ENCODE assay signal across 9 cellular contexts in genomic region chr16:13957197-13958078, GRCh38. TPM values are rescaled to one million over a fixed set of nuclear protein-coding genes. Genes with fewer than 3 reads are reported as not detected.
A peak's percentile ranks its signal among the peaks of the same experiment; 100 is the strongest.
DNase-seq lines count a peak whose midpoint lies in the region; ATAC-seq, FAIRE-seq and TF ChIP-seq lines count a peak whose summit lies in the region.
"Had no signal": no experiment of that assay in that cellular context is flagged by ENCODE, and none has a peak within 500 bp of the region (broad histone marks: within the 10 kb centered on the region; RNA-seq: fewer than 3 reads in every experiment).

No MANE protein-coding gene starts in this region.

- H3K36me3 ChIP-seq in SJCRH30 = no peaks in the 10 kb centered on the region
- no peaks in the 10 kb centered on the region for H3K36me3 ChIP-seq in H1 (ENCODE audit: control insufficient read depth in 2 of 4, insufficient read depth in 4 of 4, low read length in 3 of 4)
- H3K36me3 ChIP-seq in mucosa of descending colon (ENCODE audit: low read depth) = no peaks in the 10 kb centered on the region
- H3K36me3 ChIP-seq in urinary bladder (ENCODE audit: insufficient read depth) = no peaks in the 10 kb centered on the region
- H3K36me3 ChIP-seq: neutrophil had no signal

- CTCF ChIA-PET in H1 (lab: Charles Lee; ENCODE audit: partially characterized antibody) = interaction anchor here (1.0 to 2.8 kb wide), 5 partner anchors 11 to 38 kb away, joined by 3 to 9 read pairs (median 3); partner anchors contain the start of gene ERCC4

- H2BK12ac ChIP-seq in H1 (ENCODE audit: low read depth, low read length) = no peak overlapping the region

- H4K20me1 ChIP-seq in H1 (replicated peaks in 1 of 2; ENCODE audit: control insufficient read depth in 1 of 2, insufficient read depth in 2 of 2, low read length in 2 of 2) = no peaks in the 10 kb centered on the region

- H4K8ac ChIP-seq in H1 (ENCODE audit: extremely low read depth, insufficient read depth, low read length) = no peak overlapping the region

- 82% methylated on average over 14 of the region's 14 CpGs; no CpG with 5 or more reads in 1 of the 2 experiments for WGBS in H1 (ENCODE audit: extremely low coverage in 1 of 2, insufficient coverage in 1 of 2, insufficient read length in 1 of 2, insufficient replicate concordance in 2 of 2, low coverage in 1 of 2, low lambda C conversion rate in 2 of 2, missing lambda C conversion rate in 1 of 2), 2 experiments
- 16% methylated on average over 14 of the region's 14 CpGs for WGBS in urinary bladder

- H2BK15ac ChIP-seq in H1 (ENCODE audit: low read length) = no peak overlapping the region

- intact Hi-C loops in mucosa of descending colon (cut with DNase I, micrococcal nuclease) = no loop called here

- peak; percentile 42 for DNase-seq in activated CD4-positive, alpha-beta T cell treated with anti-CD3 and anti-CD28 coated beads for 48 hours
- no peak for DNase-seq in activated CD4-positive, alpha-beta T cell treated with anti-CD3 and anti-CD28 coated beads, Interleukin-2, amount 50 U/mL, for 1 hour
- DNase-seq in SJCRH30 (peak; percentile 90 to 93), H1 (ENCODE audit: low read depth in 1 of 2, low spot score in 2 of 2) (no peak), mucosa of descending colon (peak; percentile 55 to 77 (median 58))

- no peaks in the 10 kb centered on the region for H3K79me2 ChIP-seq in H1 (ENCODE audit: control insufficient read depth in 1 of 2, insufficient read depth in 2 of 2, low read length in 2 of 2)

- POLR2A ChIA-PET in H1 (lab: Charles Lee; ENCODE audit: partially characterized antibody) = no interaction called here

- no peak overlapping the region for H3K4me2 ChIP-seq in H1 (ENCODE audit: insufficient read depth in 1 of 2, low read depth in 2 of 2, low read length in 2 of 2)

- peak overlapping the region; percentile 93 for H3K27ac ChIP-seq in SJCRH30
- no peak overlapping the region for H3K27ac ChIP-seq in H1 (ENCODE audit: low read depth, low read length)
- H3K27ac ChIP-seq in urinary bladder (ENCODE audit: low read depth) = peak overlapping the region; percentile 65
- H3K27ac ChIP-seq: neutrophil had no signal

- no peak overlapping the region for H3K14ac ChIP-seq in H1 (ENCODE audit: insufficient read length)

- TF ChIP-seq EP300 in Ishikawa (IDR thresholded peaks at IDR 0.05; ENCODE audit: borderline replicate concordance) (no peak), H1 (IDR thresholded peaks at IDR 0.05; ENCODE audit: borderline replicate concordance in 1 of 2, low read depth in 2 of 2, low read length in 2 of 2) (no peak)

- H2BK120ac ChIP-seq in H1 (replicated peaks; ENCODE audit: low read depth, low read length) = no peak overlapping the region

- H3K4ac ChIP-seq in H1 (replicated peaks; ENCODE audit: insufficient read length, low read depth, low read length) = no peak overlapping the region

- no peak overlapping the region for H3K23ac ChIP-seq in H1 (ENCODE audit: insufficient read length)

- H3K56ac ChIP-seq in H1 (replicated peaks; ENCODE audit: insufficient read length, low read depth, low read length) = no peak overlapping the region

- H3K4me3 ChIP-seq in SJCRH30 (peak overlapping the region; percentile 53), H1 (ENCODE audit: extremely low read depth in 1 of 4, insufficient read depth in 2 of 4, low read depth in 3 of 4, low read length in 4 of 4) (no peak overlapping the region), mucosa of descending colon (peak overlapping the region; percentile 7), urinary bladder (ENCODE audit: low read depth, low read length) (peak overlapping the region; percentile 22)

- H3K9me3 ChIP-seq in SJCRH30 (replicated peaks) = no peaks in the 10 kb centered on the region
- no peaks in the 10 kb centered on the region for H3K9me3 ChIP-seq in H1 (ENCODE audit: insufficient read depth in 2 of 2, low read depth in 1 of 2, low read length in 1 of 2)
- H3K9me3 ChIP-seq in mucosa of descending colon = no peaks in the 10 kb centered on the region
- H3K9me3 ChIP-seq: neutrophil had no signal

- FAIRE-seq in H1 (lab: Jason Lieb, UNC) = no peak

- H3K23me2 ChIP-seq in H1 (ENCODE audit: low read depth, low read length) = no peaks in the 10 kb centered on the region; the same call in 1 of the 2 replicates

- no peak overlapping the region for H2BK20ac ChIP-seq in H1 (ENCODE audit: low read length)

- no peak overlapping the region for H4K5ac ChIP-seq in H1 (ENCODE audit: insufficient read length, low read depth, low read length)

- peaks cover 30% of the 10 kb centered on the region for H3K4me1 ChIP-seq in SJCRH30
- peaks cover 0 to 6% (median 3%) of the 10 kb centered on the region in 4 experiments; a peak in 5 of 7 replicates for H3K4me1 ChIP-seq in H1 (replicated peaks in 1 of 4; ENCODE audit: control insufficient read depth in 3 of 4, insufficient read depth in 4 of 4, low read length in 3 of 4)
- peaks cover 8% of the 10 kb centered on the region for H3K4me1 ChIP-seq in mucosa of descending colon (ENCODE audit: low read depth)
- no peaks in the 10 kb centered on the region for H3K4me1 ChIP-seq in urinary bladder (ENCODE audit: insufficient read depth)

- no peaks in the 10 kb centered on the region for H3K27me3 ChIP-seq in SJCRH30
- H3K27me3 ChIP-seq in H1 (replicated peaks in 1 of 4; ENCODE audit: control insufficient read depth in 3 of 4, extremely low read depth in 1 of 4, insufficient read depth in 3 of 4, low read length in 3 of 4) = no peaks in the 10 kb centered on the region

- TF ChIP-seq POLR2A in H1 (IDR thresholded peaks at IDR 0.05; ENCODE audit: control extremely low read depth in 1 of 2, low read depth in 2 of 2, low read length in 2 of 2) = no peak

- H3K18ac ChIP-seq in H1 (ENCODE audit: extremely low read depth, low read length) = no peak overlapping the region

- no peaks in the 10 kb centered on the region for H3K79me1 ChIP-seq in H1 (ENCODE audit: low read depth, low read length)

- peak overlapping the region; percentile 24 for H2AFZ ChIP-seq in H1 (ENCODE audit: low read length)

- H4K91ac ChIP-seq in H1 (replicated peaks; ENCODE audit: insufficient read length, low read length) = no peak overlapping the region

- TF ChIP-seq RAD21 in Ishikawa (IDR thresholded peaks at IDR 0.05; ENCODE audit: low read depth) = no peak
- TF ChIP-seq RAD21 in H1 (IDR thresholded peaks at IDR 0.05 in 1 of 2, conservative IDR thresholded peaks at IDR 0.05 in 1 of 2; ENCODE audit: low read depth in 2 of 2, low read length in 2 of 2) = no peak

- no peak overlapping the region for H3K9ac ChIP-seq in H1 (replicated peaks in 1 of 4; ENCODE audit: extremely low read depth in 1 of 4, low read depth in 3 of 4, low read length in 3 of 4)

- ATAC-seq in GM21737 (IDR thresholded peaks at IDR 0.05; ENCODE audit: unreplicated experiment) = peak; percentile 66
- peak; percentile 98 for ATAC-seq in mucosa of descending colon

- no peak for TF ChIP-seq CTCF in H1 (IDR thresholded peaks at IDR 0.05; ENCODE audit: control extremely low read depth in 1 of 3, insufficient read depth in 1 of 3, low read depth in 1 of 3, low read length in 3 of 3)
- no peak for TF ChIP-seq CTCF in mucosa of descending colon (IDR thresholded peaks at IDR 0.05)

- no peak overlapping the region for H2AK5ac ChIP-seq in H1 (ENCODE audit: low read depth, low read length)

- no peak overlapping the region for H2BK5ac ChIP-seq in H1 (ENCODE audit: low read depth, low read length)

TF ChIP-seq in Ishikawa, 13 proteins besides CTCF, POLR2A, EP300 and RAD21:
- TF ChIP-seq CREB1 (IDR thresholded peaks at IDR 0.05; ENCODE audit: low read depth) (no peak), CEBPB (IDR thresholded peaks at IDR 0.05) (0 out of 2 replicates have a peak, but pooled peaks have one; percentile 25)

TF ChIP-seq in H1, 55 proteins besides CTCF, POLR2A, EP300 and RAD21:
- TF ChIP-seq TCF12 (IDR thresholded peaks at IDR 0.05; ENCODE audit: low read depth, low read length) = no peak
- no peak for TF ChIP-seq GABPA (IDR thresholded peaks at IDR 0.05; ENCODE audit: borderline replicate concordance, insufficient read depth, low read length)
- no peak for TF ChIP-seq NRF1 (IDR thresholded peaks at IDR 0.05; ENCODE audit: low read depth, low read length)
- no peak for TF ChIP-seq MAFK (IDR thresholded peaks at IDR 0.05; ENCODE audit: low read depth, low read length)
- no peak for TF ChIP-seq JUND (IDR thresholded peaks at IDR 0.05; ENCODE audit: low read length)
- no peak for TF ChIP-seq CBX5 (IDR thresholded peaks at IDR 0.05; ENCODE audit: low read depth, low read length)
- no peak for TF ChIP-seq E2F6 (IDR thresholded peaks at IDR 0.05)
- no peak for TF ChIP-seq TEAD4 (IDR thresholded peaks at IDR 0.05; ENCODE audit: low read depth, low read length)
TF ChIP-seq in H1: peak in this region for 0.

RNA-seq across cellular contexts. Expression of gene ERCC4, which starts 37.5 kb away (rescaled TPM):
- total RNA-seq in SJCRH30 (2014; rRNA removed; shearing (Covaris generic)) = 8.3 and 9.2 TPM in 2 replicates
- 13.0 and 13.2 TPM in 2 replicates for total RNA-seq in H1 (2021; fragmentation: NEBNext Ultra II Directional; extraction: Animal tissue kit (Norgen Biotek cat#: 25700))
- polyA plus RNA-seq in H1 (2011; rRNA removed) = 1.5 and 1.6 TPM in 2 replicates
- 2.5 TPM for polyA plus RNA-seq in H1 (2011; cell fraction: cytosol; rRNA removed)
- 2.5 TPM for polyA plus RNA-seq in H1 (2011; cell fraction: nucleus; rRNA removed)
- 3.9 to 9.9 TPM (median 5.4 TPM) in 4 replicates for polyA plus RNA-seq in H1 (2012, experiment 1 of 2)
- 1.2 TPM for polyA plus RNA-seq in H1 (2012, experiment 2 of 2)
- 3.6 TPM for polyA plus RNA-seq in H1 (2013, experiment 1 of 2)
- 4.0 TPM for polyA plus RNA-seq in H1 (2013, experiment 2 of 2)
- 11.1 and 22.7 TPM in 2 replicates for polyA minus RNA-seq in H1 (2011; rRNA and poly(A)+ RNA removed)
- 15.8 TPM for polyA minus RNA-seq in H1 (2011; cell fraction: cytosol; rRNA and poly(A)+ RNA removed)
- polyA minus RNA-seq in H1 (2011; cell fraction: nucleus; rRNA and poly(A)+ RNA removed) = 10.7 TPM
- 1 to 10 TPM; 5.9 to 8.7 (median 7.1) TPM for total RNA-seq in mucosa of descending colon
- 18.4 TPM for total RNA-seq in urinary bladder
- 5.2 TPM for polyA plus RNA-seq in urinary bladder

Comparison
In these comparisons a context has a peak if more than half of its experiments do, and no peak if none do; other contexts are left out.
1. DNase-seq: peak in activated CD4-positive, alpha-beta T cell treated with anti-CD3 and anti-CD28 coated beads for 48 hours (single experiment), SJCRH30 (2 of 2) and mucosa of descending colon (3 of 3); none in activated CD4-positive, alpha-beta T cell treated with anti-CD3 and anti-CD28 coated beads, Interleukin-2, amount 50 U/mL, for 1 hour (single experiment) and H1 (0 of 2).
2. H3K4me3 ChIP-seq: peak in SJCRH30 (single experiment), mucosa of descending colon (single experiment) and urinary bladder (single experiment); none in H1 (0 of 4).